ENCODE assay signal across 8 cellular contexts in the genomic region with DNA sequence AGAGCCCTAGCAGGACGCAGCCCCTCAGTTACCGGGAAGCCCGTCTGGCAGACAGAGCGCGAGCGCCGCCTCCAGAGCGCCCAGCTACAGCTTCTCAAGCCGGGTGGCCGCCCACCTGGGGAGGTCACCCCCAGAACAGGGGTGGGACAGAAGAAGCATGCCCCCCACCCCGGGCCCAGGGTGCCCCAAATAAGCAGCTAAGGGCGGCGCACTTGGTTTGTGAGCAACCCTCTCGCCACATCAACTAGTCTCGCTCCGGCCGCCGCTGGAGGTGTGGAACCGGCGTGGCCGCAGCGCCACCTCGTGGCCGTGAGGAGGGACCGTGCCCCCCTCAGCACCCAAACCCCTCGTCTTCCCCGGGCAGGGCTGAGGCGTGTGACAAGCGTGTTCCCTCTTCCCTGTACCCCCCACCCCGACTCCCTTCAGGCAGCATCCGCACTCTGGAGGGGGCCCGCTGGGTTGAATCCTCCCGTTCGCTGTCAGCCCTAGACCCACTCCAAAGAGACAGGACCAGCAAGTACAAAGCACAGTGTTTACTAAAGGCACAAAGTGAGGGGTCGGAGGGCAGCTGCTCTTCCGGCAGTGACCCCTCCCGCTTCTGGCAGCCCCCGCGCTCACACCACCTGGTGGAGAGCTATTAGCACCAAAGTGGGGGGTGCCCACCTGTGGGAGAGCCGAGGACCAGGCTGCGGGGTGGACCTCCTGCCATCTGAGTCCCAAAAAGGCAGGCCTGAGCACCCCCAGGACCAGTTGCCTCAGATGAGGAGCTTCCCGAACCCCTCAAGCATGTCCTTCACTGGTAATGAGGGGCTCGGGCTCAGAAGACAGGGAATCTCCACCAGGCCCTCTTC. TPM values are rescaled to one million over a fixed set of nuclear protein-coding genes. Genes with fewer than 3 reads are reported as not detected.
A peak's percentile ranks its signal among the peaks of the same experiment; 100 is the strongest.
DNase-seq lines count a peak whose midpoint lies in the region; ATAC-seq and TF ChIP-seq lines count a peak whose summit lies in the region.

No MANE protein-coding gene starts in this region.

- TF ChIP-seq RAD21 in liver (IDR thresholded peaks at IDR 0.05), result peak; percentile 79 to 88

- peak; percentile 60 for ATAC-seq in HG02870 (IDR thresholded peaks at IDR 0.05; ENCODE audit: unreplicated experiment)
- no peak for ATAC-seq in GM21528 (IDR thresholded peaks at IDR 0.05; ENCODE audit: low FRiP score, unreplicated experiment)

- no peak overlapping the region for H3K9ac ChIP-seq in liver (ENCODE audit: low read depth in 1 of 2, low read length in 2 of 2)

- no peak overlapping the region for H3K27ac ChIP-seq in liver (ENCODE audit: low read depth in 1 of 2, low read length in 2 of 2)

- no peaks in the 10 kb centered on the region for H3K9me3 ChIP-seq in liver (ENCODE audit: control insufficient read depth in 4 of 4, low read length in 3 of 4)

- peak; percentile 93 for TF ChIP-seq CTCF in GM12875 (IDR thresholded peaks at IDR 0.05; ENCODE audit: borderline replicate concordance, insufficient read depth, low read depth, low read length)
- TF ChIP-seq CTCF in liver (IDR thresholded peaks at IDR 0.05; ENCODE audit: low read depth, low read length, missing input control), result peak; percentile 84

- intact Hi-C loops in dendritic cell treated with granulocyte-macrophage colony-stimulating factor and Interleukin-4, amounts not matched to agents 40 ng/mL and 50 ng/mL, for 4 days (cut with micrococcal nuclease), result loop anchor here (1.0 to 5.0 kb wide), 3 partner anchors 80 to 315 kb away; no protein-coding TSS in a partner anchor

- H3K36me3 ChIP-seq in liver (ENCODE audit: control insufficient read depth in 4 of 4, insufficient read depth in 3 of 4, low read depth in 1 of 4, low read length in 3 of 4), result peaks cover 0 to 22% (median 3%) of the 10 kb centered on the region in 4 donors

- no peaks in the 10 kb centered on the region for H3K27me3 ChIP-seq in liver (ENCODE audit: control insufficient read depth in 4 of 4, insufficient read depth in 4 of 4, low read length in 3 of 4)

- peak overlapping the region; percentile 75 for H3K4me3 Mint-ChIP-seq in dendritic cell treated with granulocyte-macrophage colony-stimulating factor and Interleukin-4, amounts not matched to agents 40 ng/mL and 50 ng/mL, for 4 days

- H3K27ac Mint-ChIP-seq in dendritic cell treated with granulocyte-macrophage colony-stimulating factor and Interleukin-4, amounts not matched to agents 40 ng/mL and 50 ng/mL, for 4 days, result peak overlapping the region; percentile 81

- no peaks in the 10 kb centered on the region for H3K27me3 Mint-ChIP-seq in dendritic cell treated with granulocyte-macrophage colony-stimulating factor and Interleukin-4, amounts not matched to agents 40 ng/mL and 50 ng/mL, for 4 days

- H3K36me3 Mint-ChIP-seq in dendritic cell treated with granulocyte-macrophage colony-stimulating factor and Interleukin-4, amounts not matched to agents 40 ng/mL and 50 ng/mL, for 4 days (ENCODE audit: low read depth), result peaks cover 48% of the 10 kb centered on the region

- peak; percentile 45 for DNase-seq in NCI-H345 treated with DMSO at 0.1 percent for 48 hours (lab: John Stamatoyannopoulos, UW; ENCODE audit: unreplicated experiment)
- DNase-seq in activated CD4-positive, alpha-beta T cell treated with anti-CD3 and anti-CD28 coated beads, Interleukin-2, amount 50 U/mL, for 24 hours (ENCODE audit: low read depth in 1 of 2, low spot score in 1 of 2), result peak; percentile 67 to 68
- DNase-seq in stimulated activated CD4-positive, alpha-beta T cell treated with anti-CD3 and anti-CD28 coated beads, Interleukin-2, amount 100 ng/mL, for 48 hours, result peak; percentile 75 to 84

- WGBS in liver, result 16% methylated on average over 43 of the region's 43 CpGs

- no peak overlapping the region for H3K4me3 ChIP-seq in GM12875 (ENCODE audit: low read depth, low read length)
- H3K4me3 ChIP-seq in liver (ENCODE audit: low read depth in 1 of 3, low read length in 3 of 3), result peak overlapping the region in 2 of 3 donors; percentile 29 to 43

- H3K4me1 Mint-ChIP-seq in dendritic cell treated with granulocyte-macrophage colony-stimulating factor and Interleukin-4, amounts not matched to agents 40 ng/mL and 50 ng/mL, for 4 days (ENCODE audit: low read depth), result peaks cover 22% of the 10 kb centered on the region

- no peaks in the 10 kb centered on the region for H3K9me3 Mint-ChIP-seq in dendritic cell treated with granulocyte-macrophage colony-stimulating factor and Interleukin-4, amounts not matched to agents 40 ng/mL and 50 ng/mL, for 4 days

- peaks cover 1 to 17% (median 8%) of the 10 kb centered on the region in 4 donors for H3K4me1 ChIP-seq in liver (ENCODE audit: control insufficient read depth in 4 of 4, insufficient read depth in 4 of 4, low read length in 3 of 4)

TF ChIP-seq in liver, 16 proteins besides CTCF, POLR2A, EP300 and RAD21:
- TF ChIP-seq SP1 (IDR thresholded peaks at IDR 0.05) (no peak), JUND (IDR thresholded peaks at IDR 0.05) (no peak), EGR1 (IDR thresholded peaks at IDR 0.05; ENCODE audit: low read depth in 2 of 2) (no peak), FOXA2 (IDR thresholded peaks at IDR 0.05) (no peak), HNF4G (IDR thresholded peaks at IDR 0.05) (no peak), TAF1 (conservative IDR thresholded peaks at IDR 0.05) (no peak), GABPA (IDR thresholded peaks at IDR 0.05 in 1 of 2, conservative IDR thresholded peaks at IDR 0.05 in 1 of 2) (no peak), YY1 (IDR thresholded peaks at IDR 0.05) (no peak), NR2F2 (IDR thresholded peaks at IDR 0.05) (no peak), RXRA (IDR thresholded peaks at IDR 0.05) (no peak), HNF4A (conservative IDR thresholded peaks at IDR 0.05) (no peak), FOXA1 (IDR thresholded peaks at IDR 0.05) (no peak)
- TF ChIP-seq, protein P1, sequence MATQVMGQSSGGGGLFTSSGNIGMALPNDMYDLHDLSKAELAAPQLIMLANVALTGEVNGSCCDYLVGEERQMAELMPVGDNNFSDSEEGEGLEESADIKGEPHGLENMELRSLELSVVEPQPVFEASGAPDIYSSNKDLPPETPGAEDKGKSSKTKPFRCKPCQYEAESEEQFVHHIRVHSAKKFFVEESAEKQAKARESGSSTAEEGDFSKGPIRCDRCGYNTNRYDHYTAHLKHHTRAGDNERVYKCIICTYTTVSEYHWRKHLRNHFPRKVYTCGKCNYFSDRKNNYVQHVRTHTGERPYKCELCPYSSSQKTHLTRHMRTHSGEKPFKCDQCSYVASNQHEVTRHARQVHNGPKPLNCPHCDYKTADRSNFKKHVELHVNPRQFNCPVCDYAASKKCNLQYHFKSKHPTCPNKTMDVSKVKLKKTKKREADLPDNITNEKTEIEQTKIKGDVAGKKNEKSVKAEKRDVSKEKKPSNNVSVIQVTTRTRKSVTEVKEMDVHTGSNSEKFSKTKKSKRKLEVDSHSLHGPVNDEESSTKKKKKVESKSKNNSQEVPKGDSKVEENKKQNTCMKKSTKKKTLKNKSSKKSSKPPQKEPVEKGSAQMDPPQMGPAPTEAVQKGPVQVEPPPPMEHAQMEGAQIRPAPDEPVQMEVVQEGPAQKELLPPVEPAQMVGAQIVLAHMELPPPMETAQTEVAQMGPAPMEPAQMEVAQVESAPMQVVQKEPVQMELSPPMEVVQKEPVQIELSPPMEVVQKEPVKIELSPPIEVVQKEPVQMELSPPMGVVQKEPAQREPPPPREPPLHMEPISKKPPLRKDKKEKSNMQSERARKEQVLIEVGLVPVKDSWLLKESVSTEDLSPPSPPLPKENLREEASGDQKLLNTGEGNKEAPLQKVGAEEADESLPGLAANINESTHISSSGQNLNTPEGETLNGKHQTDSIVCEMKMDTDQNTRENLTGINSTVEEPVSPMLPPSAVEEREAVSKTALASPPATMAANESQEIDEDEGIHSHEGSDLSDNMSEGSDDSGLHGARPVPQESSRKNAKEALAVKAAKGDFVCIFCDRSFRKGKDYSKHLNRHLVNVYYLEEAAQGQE (IDR thresholded peaks at IDR 0.05), result no peak
- TF ChIP-seq, protein P2, sequence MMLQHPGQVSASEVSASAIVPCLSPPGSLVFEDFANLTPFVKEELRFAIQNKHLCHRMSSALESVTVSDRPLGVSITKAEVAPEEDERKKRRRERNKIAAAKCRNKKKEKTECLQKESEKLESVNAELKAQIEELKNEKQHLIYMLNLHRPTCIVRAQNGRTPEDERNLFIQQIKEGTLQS (IDR thresholded peaks at IDR 0.05), result no peak
- TF ChIP-seq, protein P3, sequence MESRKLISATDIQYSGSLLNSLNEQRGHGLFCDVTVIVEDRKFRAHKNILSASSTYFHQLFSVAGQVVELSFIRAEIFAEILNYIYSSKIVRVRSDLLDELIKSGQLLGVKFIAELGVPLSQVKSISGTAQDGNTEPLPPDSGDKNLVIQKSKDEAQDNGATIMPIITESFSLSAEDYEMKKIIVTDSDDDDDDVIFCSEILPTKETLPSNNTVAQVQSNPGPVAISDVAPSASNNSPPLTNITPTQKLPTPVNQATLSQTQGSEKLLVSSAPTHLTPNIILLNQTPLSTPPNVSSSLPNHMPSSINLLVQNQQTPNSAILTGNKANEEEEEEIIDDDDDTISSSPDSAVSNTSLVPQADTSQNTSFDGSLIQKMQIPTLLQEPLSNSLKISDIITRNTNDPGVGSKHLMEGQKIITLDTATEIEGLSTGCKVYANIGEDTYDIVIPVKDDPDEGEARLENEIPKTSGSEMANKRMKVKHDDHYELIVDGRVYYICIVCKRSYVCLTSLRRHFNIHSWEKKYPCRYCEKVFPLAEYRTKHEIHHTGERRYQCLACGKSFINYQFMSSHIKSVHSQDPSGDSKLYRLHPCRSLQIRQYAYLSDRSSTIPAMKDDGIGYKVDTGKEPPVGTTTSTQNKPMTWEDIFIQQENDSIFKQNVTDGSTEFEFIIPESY (IDR thresholded peaks at IDR 0.05), result no peak
- TF ChIP-seq, protein P4, sequence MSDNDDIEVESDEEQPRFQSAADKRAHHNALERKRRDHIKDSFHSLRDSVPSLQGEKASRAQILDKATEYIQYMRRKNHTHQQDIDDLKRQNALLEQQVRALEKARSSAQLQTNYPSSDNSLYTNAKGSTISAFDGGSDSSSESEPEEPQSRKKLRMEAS (IDR thresholded peaks at IDR 0.05), result no peak

RNA-seq across cellular contexts. Expression of a gene that starts 45.4 kb away (rescaled TPM):
- 1 to 10 TPM in 1 of 2 donors, under 1 TPM in 1; 0.50 to 2.8 TPM for total RNA-seq in liver
- under 1 TPM in 1 of 2 donors, not detected in 1; 0.24 TPM for polyA plus RNA-seq in liver

RNA-seq across cellular contexts. Expression of a gene that starts 51.7 kb away (rescaled TPM):
- 1 to 10 TPM; 1.1 to 6.2 TPM for total RNA-seq in liver
- polyA plus RNA-seq in liver, result 1 to 10 TPM; 3.0 to 4.6 TPM
